In genomic region chr1:116508090-116508983, GRCh38 we compare ENCODE assay signal across 12 cellular contexts.
DNase-seq lines count a peak whose midpoint lies in the region; FAIRE-seq and TF ChIP-seq lines count a peak whose summit lies in the region.
"Had no signal": no experiment of that assay in that cellular context is flagged by ENCODE, and none has a peak within 500 bp of the region (broad histone marks: within the 10 kb centered on the region; RNA-seq: fewer than 3 reads in every experiment).

No MANE protein-coding gene starts in this region.

- FAIRE-seq in RCC 7860 (lab: Jason Lieb, UNC), result no peak

- TF ChIP-seq CTCF in osteoblast (IDR thresholded peaks at IDR 0.05; ENCODE audit: extremely low read depth, low read depth, low read length) (no peak), WERI-Rb-1 (IDR thresholded peaks at IDR 0.05; ENCODE audit: low read depth, low read length) (no peak), vagina (IDR thresholded peaks at IDR 0.05) (no peak)

- H3K36me3 ChIP-seq in osteoblast (ENCODE audit: insufficient read depth, low read length) (no peaks in the 10 kb centered on the region), WERI-Rb-1 (no peaks in the 10 kb centered on the region), vagina (no peaks in the 10 kb centered on the region)

- H3K4me3 ChIP-seq in osteoblast (ENCODE audit: insufficient read depth, low read length) (no peak overlapping the region), WERI-Rb-1 (ENCODE audit: low read depth, low read length) (no peak overlapping the region), vagina (no peak overlapping the region)

- no peak for TF ChIP-seq POLR2A in vagina (IDR thresholded peaks at IDR 0.05)

- no peaks in the 10 kb centered on the region for H3K79me2 ChIP-seq in osteoblast (ENCODE audit: insufficient read depth, low read length)

- H2AFZ ChIP-seq in osteoblast (ENCODE audit: low read length), result no peak overlapping the region

- DNase-seq in ELR (ENCODE audit: low read depth) (peak; percentile 22), RCC 7860 (ENCODE audit: low spot score) (peak; percentile 18), dermis blood vessel endothelial cell (peak; percentile 15), osteoblast (ENCODE audit: insufficient read length, low spot score, missing footprints) (no peak), SIG-M5 treated with dmso at 0.1 percent for 504 hours (lab: John Stamatoyannopoulos, UW; ENCODE audit: unreplicated experiment) (no peak), NCI-H128 (lab: John Stamatoyannopoulos, UW; ENCODE audit: unreplicated experiment) (no peak), WERI-Rb-1 (no peak), vagina (ENCODE audit: extremely low spot score in 2 of 2) (no peak)
- DNase-seq: anterior cingulate cortex, DMS 273 treated with DMSO at 0.1 percent for 48 hours, NCI-H2081 treated with DMSO at 0.1 percent for 48 hours, SHP77 had no signal

- peaks cover 28% of the 10 kb centered on the region for H3K4me1 ChIP-seq in osteoblast (ENCODE audit: insufficient read depth, low read length)
- peaks cover 16% of the 10 kb centered on the region for H3K4me1 ChIP-seq in vagina

- H3K9me3 ChIP-seq in osteoblast (ENCODE audit: low read depth, low read length), result no peaks in the 10 kb centered on the region
- H3K9me3 ChIP-seq in WERI-Rb-1 (ENCODE audit: severe bottlenecking), result no peaks in the 10 kb centered on the region
- H3K9me3 ChIP-seq in vagina, result no peaks in the 10 kb centered on the region

- H4K20me1 ChIP-seq in osteoblast (ENCODE audit: insufficient read depth, low read length), result no peaks in the 10 kb centered on the region

- H3K27me3 ChIP-seq in osteoblast (ENCODE audit: insufficient read depth, low read length) (no peaks in the 10 kb centered on the region), WERI-Rb-1 (ENCODE audit: insufficient read depth, low read depth, severe bottlenecking) (no peaks in the 10 kb centered on the region), vagina (no peaks in the 10 kb centered on the region)

- intact Hi-C loops in vagina (cut with DNase I), result no loop called here

- H3K27ac ChIP-seq in osteoblast (ENCODE audit: low read depth, low read length), result peak overlapping the region; percentile 90
- no peak overlapping the region for H3K27ac ChIP-seq in WERI-Rb-1
- H3K27ac ChIP-seq in vagina, result no peak overlapping the region

- H3K4me2 ChIP-seq in osteoblast (ENCODE audit: insufficient read depth, low read length), result peak overlapping the region; percentile 63

Comparison
In these comparisons a context has a peak if more than half of its experiments do, and no peak if none do; other contexts are left out.
1. DNase-seq: peak in ELR (single experiment), RCC 7860 (single experiment) and dermis blood vessel endothelial cell (single experiment); none in osteoblast (single experiment), SIG-M5 treated with dmso at 0.1 percent for 504 hours (single experiment), NCI-H128 (single experiment), WERI-Rb-1 (single experiment) and vagina (0 of 2).